27 cellular contexts compared by ENCODE assay signal in the genomic region with DNA sequence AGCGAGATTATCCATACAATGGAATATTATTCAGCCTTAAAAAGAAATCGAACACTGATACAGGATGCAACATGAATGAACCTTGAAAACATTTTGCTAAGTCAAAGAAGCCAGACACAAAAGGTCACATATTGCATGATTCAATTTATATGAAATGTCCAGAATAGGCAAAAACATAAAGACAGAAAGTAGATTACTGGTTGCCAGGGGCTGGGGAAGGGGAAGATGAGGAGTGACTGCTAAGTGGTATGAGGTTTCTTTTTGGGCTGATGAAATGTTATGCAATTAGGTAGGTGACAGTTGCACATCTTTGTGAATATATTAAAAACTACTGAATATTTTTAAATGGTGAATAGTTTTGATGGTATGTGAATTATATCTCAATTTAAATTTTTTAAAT. TPM values are rescaled to one million over a fixed set of nuclear protein-coding genes. Genes with fewer than 3 reads are reported as not detected.
DNase-seq lines count a peak whose midpoint lies in the region; ATAC-seq and TF ChIP-seq lines count a peak whose summit lies in the region.
"Had no signal": no experiment of that assay in that cellular context is flagged by ENCODE, and none has a peak within 500 bp of the region (broad histone marks: within the 10 kb centered on the region; RNA-seq: fewer than 3 reads in every experiment).

No MANE protein-coding gene starts in this region.

- H3K4me1 ChIP-seq in GM23248 (ENCODE audit: insufficient read depth), result peaks cover 45% of the 10 kb centered on the region
- peaks cover 5% of the 10 kb centered on the region for H3K4me1 ChIP-seq in right cardiac atrium (ENCODE audit: control insufficient read depth, insufficient read depth, low read length)
- H3K4me1 ChIP-seq: breast epithelium had no signal

- WGBS in GM23248 (ENCODE audit: low coverage in 1 of 2, low lambda C conversion rate in 2 of 2, missing lambda C conversion rate in 2 of 2), 2 experiments, result 97 to 98% methylated on average over 2 of the region's 2 CpGs
- 96% methylated on average over 2 of the region's 2 CpGs for WGBS in right cardiac atrium

- no peak overlapping the region for H3K4me2 ChIP-seq in GM23248 (ENCODE audit: unreplicated experiment)

- no peaks in the 10 kb centered on the region for H3K9me2 ChIP-seq in GM23248 (ENCODE audit: insufficient read depth)

- H3K27ac Mint-ChIP-seq in CD14-positive monocyte, result peak overlapping the region; percentile 74 to 93 (median 87)
- H3K27ac Mint-ChIP-seq: activated CD4-positive, alpha-beta T cell treated with anti-CD3 and anti-CD28 coated beads for 36 hours; activated naive CD4-positive, alpha-beta T cell treated with anti-CD3 and anti-CD28 coated beads, Interleukin-2, amount 50 U/mL, for 24 hours; naive thymus-derived CD8-positive, alpha-beta T cell had no signal

- H3K36me3 Mint-ChIP-seq in CD14-positive monocyte, result peaks cover 0 to 7% of the 10 kb centered on the region in 2 donors

- peaks cover 62% of the 10 kb centered on the region for H3F3A ChIP-seq in GM23248 (ENCODE audit: insufficient read depth)

- H3K79me2 ChIP-seq in GM23248 (ENCODE audit: insufficient read depth), result peaks cover 98% of the 10 kb centered on the region

- H3K9me3 Mint-ChIP-seq in CD14-positive monocyte, result no peaks in the 10 kb centered on the region
- H3K9me3 Mint-ChIP-seq: activated naive CD4-positive, alpha-beta T cell treated with anti-CD3 and anti-CD28 coated beads, Interleukin-2, amount 50 U/mL, for 24 hours; naive thymus-derived CD8-positive, alpha-beta T cell had no signal

- no peak overlapping the region for H2AFZ ChIP-seq in GM23248

- no peak for TF ChIP-seq CTCF in CD14-positive monocyte (IDR thresholded peaks at IDR 0.05)

- H3K9me3 ChIP-seq in GM23248 (ENCODE audit: low read depth), result no peaks in the 10 kb centered on the region
- no peaks in the 10 kb centered on the region for H3K9me3 ChIP-seq in right cardiac atrium (ENCODE audit: control insufficient read depth, low read length)
- H3K9me3 ChIP-seq: breast epithelium, Peyer's patch, psoas muscle had no signal

- H3K4me1 Mint-ChIP-seq in CD14-positive monocyte, result peaks cover 28% of the 10 kb centered on the region

- no peak overlapping the region for H3K4me3 Mint-ChIP-seq in CD14-positive monocyte
- H3K4me3 Mint-ChIP-seq: activated CD4-positive, alpha-beta T cell treated with anti-CD3 and anti-CD28 coated beads for 36 hours; activated naive CD4-positive, alpha-beta T cell treated with anti-CD3 and anti-CD28 coated beads, Interleukin-2, amount 50 U/mL, for 24 hours; naive thymus-derived CD8-positive, alpha-beta T cell had no signal

- intact Hi-C loops in CD14-positive monocyte (cut with micrococcal nuclease) (no loop called here), right cardiac atrium (cut with DNase I) (no loop called here)

- H3K27me3 Mint-ChIP-seq in CD14-positive monocyte (ENCODE audit: low read depth in 3 of 3), result no peaks in the 10 kb centered on the region
- H3K27me3 Mint-ChIP-seq: activated CD4-positive, alpha-beta T cell treated with anti-CD3 and anti-CD28 coated beads for 36 hours; activated naive CD4-positive, alpha-beta T cell treated with anti-CD3 and anti-CD28 coated beads, Interleukin-2, amount 50 U/mL, for 24 hours; naive thymus-derived CD8-positive, alpha-beta T cell had no signal

- no peak overlapping the region for H3K4me3 ChIP-seq in GM23248
- H3K4me3 ChIP-seq in right cardiac atrium (ENCODE audit: low read length), result no peak overlapping the region
- H3K4me3 ChIP-seq: breast epithelium, lung, Peyer's patch, psoas muscle had no signal

- DNase-seq in CD14-positive monocyte (ENCODE audit: low spot score), result no peak
- DNase-seq in GM23248, result no peak
- peak; percentile 31 to 41 for DNase-seq in NOMO-1 (lab: John Stamatoyannopoulos, UW; ENCODE audit: unreplicated experiment in 2 of 2)
- no peak for DNase-seq in epithelial cell of prostate (ENCODE audit: low read depth, low spot score)
- no peak for DNase-seq in right cardiac atrium
- DNase-seq: activated CD4-positive, alpha-beta T cell treated with anti-CD3 and anti-CD28 coated beads for 36 hours; DMS79; GDM1; hippocampal formation; naive thymus-derived CD8-positive, alpha-beta T cell; NCI-H1436; NCI-H2081; NCI-H524 treated with DMSO at 0.1 percent for 48 hours; nucleus accumbens; Peyer's patch; psoas muscle; SHP77 treated with DMSO at 0.1 percent for 48 hours; stimulated activated CD4-positive, alpha-beta T cell treated with anti-CD3 and anti-CD28 coated beads, Interleukin-15, amount 100 ng/mL, for 24 hours; stimulated activated CD4-positive, alpha-beta T cell treated with anti-CD3 and anti-CD28 coated beads, Interleukin-4, amount 100 ng/mL, for 4 hours; T-helper 9 cell; trophoblast cell had no signal

- H3K27me3 ChIP-seq in GM23248 (replicated peaks; ENCODE audit: insufficient read depth), result no peaks in the 10 kb centered on the region
- no peaks in the 10 kb centered on the region for H3K27me3 ChIP-seq in right cardiac atrium (ENCODE audit: control insufficient read depth, insufficient read depth)
- H3K27me3 ChIP-seq: breast epithelium, Peyer's patch had no signal

- H3K9ac ChIP-seq in GM23248, result no peak overlapping the region

- H3K36me3 ChIP-seq in GM23248 (ENCODE audit: low read depth), result no peaks in the 10 kb centered on the region
- H3K36me3 ChIP-seq: breast epithelium, Peyer's patch had no signal

- in situ Hi-C loops in GM23248 (cut with MboI), result no loop called here

- peak overlapping the region; percentile 15 for H3K27ac ChIP-seq in GM23248
- peak overlapping the region; percentile 21 for H3K27ac ChIP-seq in epithelial cell of prostate
- H3K27ac ChIP-seq in right cardiac atrium (ENCODE audit: low read length), result no peak overlapping the region
- H3K27ac ChIP-seq: breast epithelium, Peyer's patch, psoas muscle, VCaP had no signal

- no peaks in the 10 kb centered on the region for H4K20me1 ChIP-seq in GM23248 (ENCODE audit: insufficient read depth)

- ATAC-seq in right cardiac atrium, result no peak
- ATAC-seq in HG02852 (IDR thresholded peaks at IDR 0.05; ENCODE audit: unreplicated experiment), result no peak
- ATAC-seq in GM18873 (IDR thresholded peaks at IDR 0.05; ENCODE audit: low FRiP score, unreplicated experiment), result no peak
- ATAC-seq: activated CD4-positive, alpha-beta T cell treated with anti-CD3 and anti-CD28 coated beads for 36 hours; naive thymus-derived CD8-positive, alpha-beta T cell; psoas muscle had no signal

RNA-seq across cellular contexts. Expression of gene LRRFIP2, which starts 38.3 kb away (rescaled TPM):
- polyA plus RNA-seq in CD14-positive monocyte (10 to 100 TPM; 30.9 to 31.7 TPM), GM23248 (2016; fragmentation: Nextera tagmentation; extraction: Ambion mirVana) (73.1 and 77.6 TPM in 2 replicates), right cardiac atrium (88.9 TPM)
- total RNA-seq in GM23248 (2014; rRNA removed; shearing (Covaris generic)), result 77.7 and 83.8 TPM in 2 replicates
- 100 to 1,000 TPM; 154 to 168 (median 162) TPM for total RNA-seq in right cardiac atrium

Comparison
In these comparisons a context has a peak if more than half of its experiments do, and no peak if none do; other contexts are left out.
1. DNase-seq: peak in NOMO-1 (2 of 2); none in CD14-positive monocyte (single experiment), GM23248 (single experiment), epithelial cell of prostate (single experiment) and right cardiac atrium (0 of 3).